In the genomic region with DNA sequence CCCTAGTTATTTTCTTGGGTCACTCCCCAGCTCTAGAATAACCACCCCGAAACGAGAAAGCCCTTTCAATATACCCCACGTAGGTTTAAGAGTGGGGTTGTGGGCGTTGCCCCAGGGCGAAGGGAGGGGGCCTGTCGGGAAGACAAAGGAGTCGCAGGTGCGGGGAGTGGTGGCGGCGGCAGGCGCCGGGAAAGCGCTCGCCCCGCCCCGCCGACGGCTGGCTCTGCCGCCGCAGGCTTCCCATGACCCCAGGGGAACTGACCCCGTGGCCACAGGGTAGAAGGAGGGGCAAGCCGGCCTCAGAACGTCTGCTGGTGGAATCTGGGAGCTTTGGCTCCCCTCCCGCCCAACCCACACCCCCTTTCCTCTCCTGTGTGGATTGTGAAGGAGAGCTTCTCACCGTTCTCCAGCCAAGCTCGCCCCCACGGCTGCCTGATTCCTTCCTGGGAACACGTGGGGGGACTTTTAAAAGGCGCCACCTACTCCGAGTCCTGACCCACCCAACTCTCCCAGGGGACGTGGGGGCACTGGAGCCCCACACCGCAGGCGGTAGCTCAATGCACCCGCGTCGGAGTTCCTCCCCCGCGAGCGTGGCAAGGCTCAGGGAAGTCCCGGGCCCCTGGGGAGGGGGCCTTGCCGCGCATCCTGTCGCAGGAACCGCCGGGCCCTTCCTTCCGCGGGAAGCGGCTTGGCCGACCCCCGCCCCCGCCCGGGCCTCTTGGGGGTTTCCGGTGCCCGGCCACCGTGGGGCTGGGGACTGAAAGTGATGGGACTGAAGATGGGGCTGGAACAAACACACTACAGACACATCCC, we compare ENCODE assay signal across 8 cellular contexts. TPM values are rescaled to one million over a fixed set of nuclear protein-coding genes. Genes with fewer than 3 reads are reported as not detected.
DNase-seq lines count a peak whose midpoint lies in the region; ATAC-seq, FAIRE-seq and TF ChIP-seq lines count a peak whose summit lies in the region.

No MANE protein-coding gene starts in this region.

- peaks cover 27% of the 10 kb centered on the region for H3K4me1 ChIP-seq in endothelial cell of umbilical vein (ENCODE audit: control insufficient read depth, extremely low read depth, insufficient read depth, low read length)

- peak overlapping the region; percentile 100 for H3K4me3 Mint-ChIP-seq in mesothelial cell of epicardium
- H3K4me3 Mint-ChIP-seq in stimulated activated naive CD8-positive, alpha-beta T cell treated with anti-CD3 and anti-CD28 coated beads, Interleukin-15, amount 100 ng/mL, for 72 hours = peak overlapping the region; percentile 93 to 97

- peak overlapping the region; percentile 62 to 97 (median 67) for H3K4me3 ChIP-seq in endothelial cell of umbilical vein (replicated peaks in 1 of 3; ENCODE audit: insufficient read depth in 1 of 3, low read depth in 1 of 3, low read length in 3 of 3)

- peak overlapping the region; percentile 87 for H3K4me2 ChIP-seq in endothelial cell of umbilical vein (ENCODE audit: insufficient read depth, low read length)

- peaks cover 6% of the 10 kb centered on the region for H3K36me3 Mint-ChIP-seq in mesothelial cell of epicardium

- no peaks in the 10 kb centered on the region for H3K27me3 ChIP-seq in endothelial cell of umbilical vein (ENCODE audit: control insufficient read depth in 2 of 2, insufficient read depth in 2 of 2, low read length in 2 of 2)

- ATAC-seq in GM21423 (IDR thresholded peaks at IDR 0.05; ENCODE audit: unreplicated experiment) (peak; percentile 21), HG02588 (IDR thresholded peaks at IDR 0.05; ENCODE audit: unreplicated experiment) (no peak)
- peak; percentile 37 for ATAC-seq in stimulated activated naive CD8-positive, alpha-beta T cell treated with anti-CD3 and anti-CD28 coated beads, Interleukin-15, amount 100 ng/mL, for 72 hours

- no peaks in the 10 kb centered on the region for H3K9me1 ChIP-seq in endothelial cell of umbilical vein (replicated peaks; ENCODE audit: control insufficient read depth, extremely low read depth, insufficient read depth, low read length)

- H3K9ac ChIP-seq in endothelial cell of umbilical vein (replicated peaks; ENCODE audit: extremely low read depth, insufficient read depth, low read length) = peak overlapping the region; percentile 97

- dilution Hi-C loops in endothelial cell of umbilical vein (cut with MboI; ENCODE audit: extremely low pct_ligation_motif_present, low sequenced_read_pairs) = no loop called here

- H3K27ac Mint-ChIP-seq in mesothelial cell of epicardium = peak overlapping the region; percentile 98
- peak overlapping the region; percentile 96 to 97 for H3K27ac Mint-ChIP-seq in stimulated activated naive CD8-positive, alpha-beta T cell treated with anti-CD3 and anti-CD28 coated beads, Interleukin-15, amount 100 ng/mL, for 72 hours

- H4K20me1 ChIP-seq in endothelial cell of umbilical vein (replicated peaks; ENCODE audit: control insufficient read depth, extremely low read depth, insufficient read depth, low read length) = no peaks in the 10 kb centered on the region

- FAIRE-seq in endothelial cell of umbilical vein (lab: Jason Lieb, UNC) = peak; percentile 87

- peak overlapping the region; percentile 96 for H3K27ac ChIP-seq in endothelial cell of umbilical vein (ENCODE audit: insufficient read depth, low read depth, low read length)

- intact Hi-C loops in endothelial cell of umbilical vein (cut with micrococcal nuclease) = loop anchor here (1.0 to 2.0 kb wide), 3 partner anchors 8 to 93 kb away; no protein-coding TSS in a partner anchor

- H3K9me3 Mint-ChIP-seq in mesothelial cell of epicardium = no peaks in the 10 kb centered on the region
- no peaks in the 10 kb centered on the region for H3K9me3 Mint-ChIP-seq in stimulated activated naive CD8-positive, alpha-beta T cell treated with anti-CD3 and anti-CD28 coated beads, Interleukin-15, amount 100 ng/mL, for 72 hours

- peak; percentile 73 for DNase-seq in AG08396 (ENCODE audit: low spot score)
- peak; percentile 82 for DNase-seq in NCI-H748 (lab: John Stamatoyannopoulos, UW; ENCODE audit: unreplicated experiment)
- DNase-seq in activated CD8-positive, alpha-beta memory T cell treated with anti-CD3 and anti-CD28 coated beads, Interleukin-2, amount 50 U/mL, for 4 hours = peak; percentile 67
- peak; percentile 72 for DNase-seq in endothelial cell of umbilical vein (ENCODE audit: low read depth, low spot score)
- DNase-seq in mesothelial cell of epicardium (ENCODE audit: low spot score in 2 of 2, unreplicated experiment in 2 of 2) = peak in 1 of 2 experiments; percentile 81
- DNase-seq in stimulated activated naive CD8-positive, alpha-beta T cell treated with anti-CD3 and anti-CD28 coated beads, Interleukin-15, amount 100 ng/mL, for 72 hours = peak; percentile 78 to 92

- TF ChIP-seq CTCF in endothelial cell of umbilical vein (IDR thresholded peaks at IDR 0.05; ENCODE audit: extremely low read depth in 1 of 2, insufficient read depth in 1 of 2, low read depth in 1 of 2, low read length in 2 of 2) (no peak), mesothelial cell of epicardium (IDR thresholded peaks at IDR 0.05; ENCODE audit: unreplicated experiment) (no peak)

- H2AFZ ChIP-seq in endothelial cell of umbilical vein (ENCODE audit: low read depth, low read length) = no peak overlapping the region

- no peak for TF ChIP-seq POLR2A in endothelial cell of umbilical vein (IDR thresholded peaks at IDR 0.05; ENCODE audit: low read depth, low read length)

- POLR2A ChIA-PET in endothelial cell of umbilical vein (lab: Charles Lee) = interaction anchor here (0.6 to 1.8 kb wide), 6 partner anchors 8 to 362 kb away, joined by 3 to 21 read pairs (median 4); no protein-coding TSS in a partner anchor

- peaks cover 24% of the 10 kb centered on the region for H3K4me1 Mint-ChIP-seq in mesothelial cell of epicardium
- peaks cover 55% of the 10 kb centered on the region for H3K4me1 Mint-ChIP-seq in stimulated activated naive CD8-positive, alpha-beta T cell treated with anti-CD3 and anti-CD28 coated beads, Interleukin-15, amount 100 ng/mL, for 72 hours

- H3K36me3 ChIP-seq in endothelial cell of umbilical vein (ENCODE audit: control insufficient read depth in 2 of 2, extremely low read depth in 1 of 2, insufficient read depth in 2 of 2, low read length in 2 of 2) = no peaks in the 10 kb centered on the region

- CTCF ChIA-PET in endothelial cell of umbilical vein (lab: Charles Lee) = interaction anchor here (0.6 to 2.4 kb wide), 15 partner anchors 8 to 178 kb away, joined by 3 to 24 read pairs (median 5); partner anchors contain the start of gene NACC1

- peaks cover 36% of the 10 kb centered on the region for H3K79me2 ChIP-seq in endothelial cell of umbilical vein (ENCODE audit: control insufficient read depth, insufficient read depth, low read length)

- no TSS peak for BruUV-seq in endothelial cell of umbilical vein (replicated peaks; lab: Mats Ljungman, UMichigan)

- H3K27me3 Mint-ChIP-seq in mesothelial cell of epicardium (ENCODE audit: low read depth) = no peaks in the 10 kb centered on the region
- no peaks in the 10 kb centered on the region for H3K27me3 Mint-ChIP-seq in stimulated activated naive CD8-positive, alpha-beta T cell treated with anti-CD3 and anti-CD28 coated beads, Interleukin-15, amount 100 ng/mL, for 72 hours

- H3K9me3 ChIP-seq in endothelial cell of umbilical vein (replicated peaks; ENCODE audit: control insufficient read depth, insufficient read depth, low read length) = no peaks in the 10 kb centered on the region

RNA-seq across cellular contexts. Expression of gene IER2, which starts 5.5 kb away (rescaled TPM):
- total RNA-seq in endothelial cell of umbilical vein (81.6 and 97.0 TPM in 2 replicates), mesothelial cell of epicardium (278 to 284 TPM (median 282 TPM) in 3 replicates)
- 55.2 and 60.6 TPM in 2 replicates for polyA plus RNA-seq in endothelial cell of umbilical vein
- 36.0 and 59.9 TPM in 2 replicates for polyA plus RNA-seq in endothelial cell of umbilical vein (2011; cell fraction: cytosol; rRNA removed)
- polyA plus RNA-seq in endothelial cell of umbilical vein (2011; cell fraction: nucleus; rRNA removed) = 82.2 and 90.1 TPM in 2 replicates
- polyA plus RNA-seq in endothelial cell of umbilical vein (2012) = 45.4 and 53.7 TPM in 2 replicates
- 12.2 and 13.6 TPM in 2 replicates for polyA minus RNA-seq in endothelial cell of umbilical vein
- polyA minus RNA-seq in endothelial cell of umbilical vein (2011; cell fraction: cytosol; rRNA and poly(A)+ RNA removed) = 37.5 TPM
- polyA minus RNA-seq in endothelial cell of umbilical vein (2011; cell fraction: nucleus; rRNA and poly(A)+ RNA removed) = 15.8 and 48.0 TPM in 2 replicates

RNA-seq across cellular contexts. Expression of gene STX10, which starts 5.5 kb away (rescaled TPM):
- total RNA-seq in endothelial cell of umbilical vein = 63.1 and 67.9 TPM in 2 replicates
- polyA plus RNA-seq in endothelial cell of umbilical vein = 89.6 and 91.6 TPM in 2 replicates
- polyA plus RNA-seq in endothelial cell of umbilical vein (2011; cell fraction: cytosol; rRNA removed) = 73.4 and 87.2 TPM in 2 replicates
- polyA plus RNA-seq in endothelial cell of umbilical vein (2011; cell fraction: nucleus; rRNA removed) = 114 and 131 TPM in 2 replicates
- 49.2 and 49.9 TPM in 2 replicates for polyA plus RNA-seq in endothelial cell of umbilical vein (2012)
- polyA minus RNA-seq in endothelial cell of umbilical vein = 48.5 and 105 TPM in 2 replicates
- polyA minus RNA-seq in endothelial cell of umbilical vein (2011; cell fraction: cytosol; rRNA and poly(A)+ RNA removed) = 46.1 TPM
- 14.1 and 22.6 TPM in 2 replicates for polyA minus RNA-seq in endothelial cell of umbilical vein (2011; cell fraction: nucleus; rRNA and poly(A)+ RNA removed)
- 52.7 to 58.4 TPM (median 56.7 TPM) in 3 replicates for total RNA-seq in mesothelial cell of epicardium

RNA-seq across cellular contexts. Expression of gene NACC1, which starts 37.6 kb away (rescaled TPM):
- 95.4 and 97.6 TPM in 2 replicates for total RNA-seq in endothelial cell of umbilical vein
- 120 and 198 TPM in 2 replicates for polyA plus RNA-seq in endothelial cell of umbilical vein
- 80.0 and 100 TPM in 2 replicates for polyA plus RNA-seq in endothelial cell of umbilical vein (2011; cell fraction: cytosol; rRNA removed)
- 54.7 and 78.0 TPM in 2 replicates for polyA plus RNA-seq in endothelial cell of umbilical vein (2011; cell fraction: nucleus; rRNA removed)
- 38.9 and 59.8 TPM in 2 replicates for polyA plus RNA-seq in endothelial cell of umbilical vein (2012)
- polyA minus RNA-seq in endothelial cell of umbilical vein = 80.5 and 91.7 TPM in 2 replicates
- polyA minus RNA-seq in endothelial cell of umbilical vein (2011; cell fraction: cytosol; rRNA and poly(A)+ RNA removed) = 98.0 TPM
- 19.5 and 40.5 TPM in 2 replicates for polyA minus RNA-seq in endothelial cell of umbilical vein (2011; cell fraction: nucleus; rRNA and poly(A)+ RNA removed)
- 63.0 to 76.4 TPM (median 74.5 TPM) in 3 replicates for total RNA-seq in mesothelial cell of epicardium

RNA-seq across cellular contexts. Expression of gene TRMT1, which starts 39.1 kb away (rescaled TPM):
- total RNA-seq in endothelial cell of umbilical vein (42.2 and 53.0 TPM in 2 replicates), mesothelial cell of epicardium (53.9 to 58.6 TPM (median 57.0 TPM) in 3 replicates)
- 46.3 and 60.5 TPM in 2 replicates for polyA plus RNA-seq in endothelial cell of umbilical vein
- polyA plus RNA-seq in endothelial cell of umbilical vein (2011; cell fraction: cytosol; rRNA removed) = 25.5 and 32.2 TPM in 2 replicates
- 235 and 243 TPM in 2 replicates for polyA plus RNA-seq in endothelial cell of umbilical vein (2011; cell fraction: nucleus; rRNA removed)
- polyA plus RNA-seq in endothelial cell of umbilical vein (2012) = 39.6 and 42.8 TPM in 2 replicates
- 26.5 and 37.9 TPM in 2 replicates for polyA minus RNA-seq in endothelial cell of umbilical vein
- polyA minus RNA-seq in endothelial cell of umbilical vein (2011; cell fraction: cytosol; rRNA and poly(A)+ RNA removed) = 37.0 TPM
- polyA minus RNA-seq in endothelial cell of umbilical vein (2011; cell fraction: nucleus; rRNA and poly(A)+ RNA removed) = 27.6 and 47.5 TPM in 2 replicates

RNA-seq across cellular contexts. Expression of gene LYL1, which starts 53.0 kb away (rescaled TPM):
- total RNA-seq in endothelial cell of umbilical vein (74.4 and 91.5 TPM in 2 replicates), mesothelial cell of epicardium (3.4 to 4.0 TPM (median 3.8 TPM) in 3 replicates)
- polyA plus RNA-seq in endothelial cell of umbilical vein = 87.3 and 141 TPM in 2 replicates
- polyA plus RNA-seq in endothelial cell of umbilical vein (2011; cell fraction: cytosol; rRNA removed) = 40.8 and 60.9 TPM in 2 replicates
- polyA plus RNA-seq in endothelial cell of umbilical vein (2011; cell fraction: nucleus; rRNA removed) = 42.5 and 44.4 TPM in 2 replicates
- polyA plus RNA-seq in endothelial cell of umbilical vein (2012) = 47.3 and 75.1 TPM in 2 replicates
- polyA minus RNA-seq in endothelial cell of umbilical vein = 16.2 and 18.2 TPM in 2 replicates
- polyA minus RNA-seq in endothelial cell of umbilical vein (2011; cell fraction: cytosol; rRNA and poly(A)+ RNA removed) = not detected
- polyA minus RNA-seq in endothelial cell of umbilical vein (2011; cell fraction: nucleus; rRNA and poly(A)+ RNA removed) = 9.0 and 18.8 TPM in 2 replicates
